In the genomic region with DNA sequence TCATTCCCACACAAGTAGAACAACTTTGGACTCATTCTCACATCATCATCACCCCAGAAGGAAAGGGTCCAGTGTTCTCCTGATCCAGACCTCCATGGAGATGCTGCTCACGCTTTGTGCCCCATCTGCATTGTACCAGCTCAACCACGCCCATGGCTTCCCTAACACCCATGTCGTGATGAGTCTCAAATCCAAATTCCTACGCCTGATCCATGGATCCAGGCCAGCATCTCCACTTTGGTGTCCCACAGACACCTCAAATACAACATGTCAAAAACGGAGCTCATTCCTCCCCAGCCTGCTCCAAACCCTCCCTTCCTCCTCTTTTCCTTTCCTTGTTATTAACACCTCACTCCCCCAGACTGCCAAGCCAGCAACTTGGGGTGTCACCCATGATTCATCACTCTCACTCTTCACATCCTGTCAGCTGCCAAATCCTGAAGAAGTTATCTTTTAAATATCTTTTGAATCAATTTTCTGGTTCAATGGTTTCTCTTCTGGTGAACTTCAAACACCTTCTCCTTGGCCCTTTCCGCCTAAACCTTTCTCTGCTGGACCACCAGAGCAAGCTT, we compare ENCODE assay signal across 1 cellular context.
TF ChIP-seq lines count a peak whose summit lies in the region.

No MANE protein-coding gene starts in this region.

TF ChIP-seq in H1, 55 proteins besides CTCF, POLR2A, EP300 and RAD21:
- TF ChIP-seq POLR2AphosphoS5 (IDR thresholded peaks at IDR 0.05; ENCODE audit: low read depth, low read length) (no peak), PHF8 (conservative IDR thresholded peaks at IDR 0.05; ENCODE audit: low read depth, low read length) (no peak), JUN (IDR thresholded peaks at IDR 0.05; ENCODE audit: low read depth, low read length) (no peak), SRF (IDR thresholded peaks at IDR 0.05; ENCODE audit: low read depth, low read length) (no peak), CTBP2 (IDR thresholded peaks at IDR 0.05; ENCODE audit: borderline replicate concordance, insufficient read depth, insufficient read length, low read length) (no peak), ZNF274 (IDR thresholded peaks at IDR 0.05; ENCODE audit: borderline replicate concordance, extremely low read depth, low read length) (no peak), CHD2 (IDR thresholded peaks at IDR 0.05; ENCODE audit: low read length) (no peak), SIN3A (conservative IDR thresholded peaks at IDR 0.05 in 1 of 2, IDR thresholded peaks at IDR 0.05 in 1 of 2; ENCODE audit: low read depth in 1 of 2, low read length in 2 of 2) (no peak), YY1 (IDR thresholded peaks at IDR 0.05; ENCODE audit: low read depth, low read length) (no peak), TEAD4 (IDR thresholded peaks at IDR 0.05; ENCODE audit: low read depth, low read length) (no peak), NANOG (IDR thresholded peaks at IDR 0.05; ENCODE audit: insufficient read depth, low read depth, low read length, poor library complexity, severe bottlenecking) (no peak), CHD1 (IDR thresholded peaks at IDR 0.05; ENCODE audit: low read depth, low read length) (no peak), POU5F1 (IDR thresholded peaks at IDR 0.05; ENCODE audit: low read depth, low read length) (no peak), EZH2 (IDR thresholded peaks at IDR 0.05; ENCODE audit: low read depth, low read length, severe bottlenecking) (no peak)
- TF ChIP-seq, protein P1, sequence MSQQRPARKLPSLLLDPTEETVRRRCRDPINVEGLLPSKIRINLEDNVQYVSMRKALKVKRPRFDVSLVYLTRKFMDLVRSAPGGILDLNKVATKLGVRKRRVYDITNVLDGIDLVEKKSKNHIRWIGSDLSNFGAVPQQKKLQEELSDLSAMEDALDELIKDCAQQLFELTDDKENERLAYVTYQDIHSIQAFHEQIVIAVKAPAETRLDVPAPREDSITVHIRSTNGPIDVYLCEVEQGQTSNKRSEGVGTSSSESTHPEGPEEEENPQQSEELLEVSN (IDR thresholded peaks at IDR 0.05): no peak
